Comparison of ENCODE assay signal across 1 cellular context in genomic region chr16:29290631-29291247, GRCh38.
TF ChIP-seq lines count a peak whose summit lies in the region.

No MANE protein-coding gene starts in this region.

TF ChIP-seq in HEK293, 187 proteins besides CTCF, POLR2A, EP300 and RAD21 (continued from another document):
- TF ChIP-seq ZNF629 (tag by site-specific recombination; IDR thresholded peaks at IDR 0.05) (peak; percentile 90), ZBTB17 (tag by site-specific recombination; IDR thresholded peaks at IDR 0.05) (peak; percentile 74), ZNF785 (tag by site-specific recombination; IDR thresholded peaks at IDR 0.05) (no peak), MYNN (tag by site-specific recombination; IDR thresholded peaks at IDR 0.05; ENCODE audit: borderline replicate concordance) (no peak), ZEB2 (tag by site-specific recombination; IDR thresholded peaks at IDR 0.05) (peak; percentile 87), ZNF580 (tag by site-specific recombination; IDR thresholded peaks at IDR 0.05) (no peak), PATZ1 (tag by site-specific recombination; IDR thresholded peaks at IDR 0.05) (peak; percentile 93), ZNF184 (tag by site-specific recombination; IDR thresholded peaks at IDR 0.05) (0 out of 2 replicates have a peak, but pooled peaks have one; percentile 33), ZNF16 (tag by site-specific recombination; IDR thresholded peaks at IDR 0.05; ENCODE audit: low read depth) (no peak), ZNF707 (tag by site-specific recombination; IDR thresholded peaks at IDR 0.05) (no peak), ZBTB48 (tag by site-specific recombination; IDR thresholded peaks at IDR 0.05) (peak; percentile 73), REPIN1 (tag by site-specific recombination; IDR thresholded peaks at IDR 0.05; ENCODE audit: low read depth) (no peak), GLIS2 (tag by site-specific recombination; IDR thresholded peaks at IDR 0.05) (no peak), ZNF473 (tag by site-specific recombination; IDR thresholded peaks at IDR 0.05) (no peak), KLF16 (tag by site-specific recombination; IDR thresholded peaks at IDR 0.05) (peak; percentile 53; the same call in 1 of the 2 replicates), TCF7L2 (IDR thresholded peaks at IDR 0.05; ENCODE audit: borderline replicate concordance, low read depth, low read length) (no peak), ZNF747 (tag by site-specific recombination; IDR thresholded peaks at IDR 0.05) (no peak), ZSCAN4 (tag by site-specific recombination; IDR thresholded peaks at IDR 0.05) (no peak), ELK4 (IDR thresholded peaks at IDR 0.05; ENCODE audit: borderline replicate concordance, low read depth, low read length) (no peak), ZNF776 (tag by site-specific recombination; IDR thresholded peaks at IDR 0.05; ENCODE audit: borderline replicate concordance) (no peak), ZNF138 (tag by site-specific recombination; IDR thresholded peaks at IDR 0.05; ENCODE audit: borderline replicate concordance) (no peak), ZSCAN30 (tag by site-specific recombination; IDR thresholded peaks at IDR 0.05) (no peak), ZFP41 (tag by site-specific recombination; IDR thresholded peaks at IDR 0.05; ENCODE audit: borderline replicate concordance) (no peak), ZNF561 (tag by site-specific recombination; IDR thresholded peaks at IDR 0.05; ENCODE audit: borderline replicate concordance) (0 out of 2 replicates have a peak, but pooled peaks have one; percentile 36), ZBTB21 (tag by site-specific recombination; IDR thresholded peaks at IDR 0.05) (peak; percentile 69), ZNF37A (tag by site-specific recombination; IDR thresholded peaks at IDR 0.05) (no peak), ZNF416 (tag by site-specific recombination; IDR thresholded peaks at IDR 0.05) (no peak), PRDM4 (tag by site-specific recombination; IDR thresholded peaks at IDR 0.05) (no peak), ZNF645 (tag by site-specific recombination; IDR thresholded peaks at IDR 0.05) (no peak), KLF10 (tag by site-specific recombination; IDR thresholded peaks at IDR 0.05) (peak; percentile 96), BCL6B (tag by site-specific recombination; IDR thresholded peaks at IDR 0.05) (peak; percentile 36; the same call in 1 of the 2 replicates), ZNF350 (tag by site-specific recombination; IDR thresholded peaks at IDR 0.05) (no peak), BCL11A (tag by site-specific recombination; IDR thresholded peaks at IDR 0.05; ENCODE audit: low read depth) (peak; percentile 80), ZNF560 (tag by site-specific recombination; IDR thresholded peaks at IDR 0.05; ENCODE audit: borderline replicate concordance) (no peak), ZNF544 (tag by site-specific recombination; IDR thresholded peaks at IDR 0.05) (no peak), ZNF660 (tag by site-specific recombination; IDR thresholded peaks at IDR 0.05) (no peak), ZNF549 (tag by site-specific recombination; IDR thresholded peaks at IDR 0.05) (no peak), SP2 (tag by site-specific recombination; IDR thresholded peaks at IDR 0.05) (peak; percentile 70), ZIC2 (tag by site-specific recombination; IDR thresholded peaks at IDR 0.05) (peak; percentile 23; the same call in 1 of the 2 replicates), ZNF792 (tag by site-specific recombination; IDR thresholded peaks at IDR 0.05) (no peak), EGR2 (tag by site-specific recombination; IDR thresholded peaks at IDR 0.05; ENCODE audit: low read depth) (peak; percentile 94), ZNF600 (tag by site-specific recombination; IDR thresholded peaks at IDR 0.05) (peak; percentile 66; the same call in 1 of the 2 replicates), KLF8 (tag by site-specific recombination; IDR thresholded peaks at IDR 0.05) (peak; percentile 91), IKZF3 (tag by site-specific recombination; IDR thresholded peaks at IDR 0.05) (peak; percentile 48; the same call in 1 of the 2 replicates), GLIS1 (tag by site-specific recombination; IDR thresholded peaks at IDR 0.05) (peak; percentile 54), ZNF510 (tag by site-specific recombination; IDR thresholded peaks at IDR 0.05; ENCODE audit: insufficient replicate concordance) (no peak), PRDM6 (tag by site-specific recombination; IDR thresholded peaks at IDR 0.05) (no peak), ZNF843 (tag by site-specific recombination; IDR thresholded peaks at IDR 0.05) (no peak; the same call in 1 of the 2 replicates)
